19 cellular contexts compared by ENCODE assay signal in the genomic region with DNA sequence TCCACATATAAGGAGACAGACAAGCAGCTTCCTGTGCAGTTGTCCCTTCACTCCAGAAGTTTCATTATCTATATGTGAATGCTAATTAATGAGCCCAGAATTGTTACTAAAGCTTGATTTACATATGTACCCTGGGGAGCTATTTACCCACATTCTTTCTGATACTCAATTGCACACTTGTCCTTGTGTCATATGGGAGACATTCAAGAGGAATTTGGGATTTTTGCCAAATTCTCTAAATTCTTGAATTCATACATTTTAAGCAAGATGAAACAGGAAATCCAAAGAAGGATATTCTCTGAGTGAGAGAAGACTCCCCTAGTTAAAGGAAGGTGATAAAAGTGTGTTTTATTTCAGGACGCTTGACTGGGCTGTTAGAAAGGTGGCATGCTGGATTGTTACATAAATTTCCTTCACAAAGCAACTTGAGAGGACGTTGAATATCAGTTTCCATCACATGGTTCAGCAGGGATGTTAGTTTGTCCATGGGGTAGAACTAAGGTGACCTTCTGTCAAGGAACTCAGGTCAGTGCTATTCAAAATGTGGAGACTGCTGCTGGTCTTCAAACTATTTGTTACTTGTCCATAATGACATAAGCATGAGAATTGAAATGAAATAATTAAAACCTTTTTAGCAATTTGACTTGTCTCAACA.
A peak's percentile ranks its signal among the peaks of the same experiment; 100 is the strongest.
DNase-seq lines count a peak whose midpoint lies in the region; ATAC-seq, FAIRE-seq and TF ChIP-seq lines count a peak whose summit lies in the region.
"Had no signal": no experiment of that assay in that cellular context is flagged by ENCODE, and none has a peak within 500 bp of the region (broad histone marks: within the 10 kb centered on the region; RNA-seq: fewer than 3 reads in every experiment).

No MANE protein-coding gene starts in this region.

- no TSS peak for BruUV-seq in HepG2 (replicated peaks; lab: Mats Ljungman, UMichigan)

- POLR2A ChIA-PET in HepG2 (lab: Yijun Ruan, JAX): no interaction called here

- H3K36me3 ChIP-seq in HepG2 (replicated peaks in 1 of 2; ENCODE audit: control insufficient read depth in 1 of 2, insufficient read depth in 2 of 2, low read length in 2 of 2): no peaks in the 10 kb centered on the region
- H3K36me3 ChIP-seq in right lobe of liver: no peaks in the 10 kb centered on the region
- no peaks in the 10 kb centered on the region for H3K36me3 ChIP-seq in SJSA1
- H3K36me3 ChIP-seq: sigmoid colon, thyroid gland had no signal

- peak; percentile 49 for DNase-seq in HepG2 (ENCODE audit: low spot score)
- DNase-seq in right lobe of liver: no peak
- peak in 1 of 2 experiments; percentile 84 for DNase-seq in SJSA1 (ENCODE audit: low read depth in 1 of 2, low spot score in 2 of 2)
- peak; percentile 48 for DNase-seq in fibroblast of the aortic adventitia (ENCODE audit: low read depth)
- DNase-seq in urothelium cell line (ENCODE audit: low spot score): peak; percentile 9
- DNase-seq in NCI-H2107 (lab: John Stamatoyannopoulos, UW): no peak
- no peak for DNase-seq in DMS 273 (lab: John Stamatoyannopoulos, UW; ENCODE audit: unreplicated experiment)
- DNase-seq: activated CD4-positive, alpha-beta memory T cell treated with anti-CD3 and anti-CD28 coated beads for 36 hours; activated T-cell treated with anti-CD3 and anti-CD28 coated beads, Interleukin-2, amount 50 U/mL, for 72 hours; anterior cingulate cortex; COR-L47; GOT3; NCI-H1105 treated with DMSO at 0.1 percent for 48 hours; NCI-H345; sigmoid colon; stimulated activated CD4-positive, alpha-beta T cell treated with anti-CD3 and anti-CD28 coated beads, Interleukin-4, amount 100 ng/mL, for 4 hours; thyroid gland had no signal

- CTCF ChIA-PET in HepG2 (lab: Yijun Ruan, JAX; ENCODE audit: low intra/inter-chr PET ratio, low total read pairs): no interaction called here

- H4K20me1 ChIP-seq in HepG2 (ENCODE audit: insufficient read depth, low read length): no peaks in the 10 kb centered on the region

- ATAC-seq in HepG2 (no peak), right lobe of liver (no peak), HG03159 (IDR thresholded peaks at IDR 0.05; ENCODE audit: unreplicated experiment) (no peak)
- ATAC-seq: activated T-cell treated with anti-CD3 and anti-CD28 coated beads, Interleukin-2, amount 50 U/mL, for 72 hours had no signal

- H3K4me3 ChIP-seq in HepG2 (replicated peaks in 1 of 3; ENCODE audit: insufficient read depth in 1 of 3, low read depth in 2 of 3, low read length in 3 of 3) (no peak overlapping the region), right lobe of liver (no peak overlapping the region), SJSA1 (no peak overlapping the region), fibroblast of the aortic adventitia (ENCODE audit: low read depth, low read length) (no peak overlapping the region)
- H3K4me3 ChIP-seq: sigmoid colon, thyroid gland had no signal

- no peak overlapping the region for H3K4me2 ChIP-seq in HepG2 (ENCODE audit: low read depth, low read length)

- intact Hi-C loops in HepG2 (cut with micrococcal nuclease; ENCODE audit: unreplicated experiment): no loop called here
- intact Hi-C loops in right lobe of liver (cut with DNase I): no loop called here

- H3K9ac ChIP-seq in HepG2 (ENCODE audit: insufficient read depth, low read depth, low read length): no peak overlapping the region

- TF ChIP-seq RAD21 in HepG2 (CRISPR knock-in tag; IDR thresholded peaks at IDR 0.05): no peak

- TF ChIP-seq EP300 in HepG2 (IDR thresholded peaks at IDR 0.05; ENCODE audit: low read depth in 2 of 2, low read length in 2 of 2) (no peak), HepG2 (CRISPR knock-in tag; IDR thresholded peaks at IDR 0.05; ENCODE audit: borderline replicate concordance) (no peak)

- no peak for FAIRE-seq in HepG2 (lab: Jason Lieb, UNC)
- FAIRE-seq in urothelium cell line (lab: Jason Lieb, UNC): no peak
- FAIRE-seq: TTC549 had no signal

- H3K27ac ChIP-seq in HepG2 (ENCODE audit: extremely low read length, insufficient read depth, low read length): no peak overlapping the region
- no peak overlapping the region for H3K27ac ChIP-seq in right lobe of liver
- H3K27ac ChIP-seq in SJSA1: peak overlapping the region; percentile 89
- H3K27ac ChIP-seq: sigmoid colon, thyroid gland had no signal

- no peaks in the 10 kb centered on the region for H3K9me3 ChIP-seq in HepG2 (ENCODE audit: low read length)
- no peaks in the 10 kb centered on the region for H3K9me3 ChIP-seq in right lobe of liver
- no peaks in the 10 kb centered on the region for H3K9me3 ChIP-seq in SJSA1 (replicated peaks)
- H3K9me3 ChIP-seq: sigmoid colon, thyroid gland had no signal

- WGBS in HepG2 (ENCODE audit: low lambda C conversion rate): 94% methylated on average over 2 of the region's 2 CpGs
- WGBS in right lobe of liver (ENCODE audit: insufficient coverage, low coverage, low lambda C conversion rate, missing lambda C conversion rate): 45% methylated on average over 2 of the region's 2 CpGs

- H3K27me3 ChIP-seq in HepG2 (ENCODE audit: control insufficient read depth in 1 of 2, insufficient read depth in 2 of 2, low read length in 2 of 2): no peaks in the 10 kb centered on the region
- H3K27me3 ChIP-seq in right lobe of liver: no peaks in the 10 kb centered on the region
- H3K27me3 ChIP-seq in SJSA1 (replicated peaks): no peaks in the 10 kb centered on the region
- H3K27me3 ChIP-seq: sigmoid colon, thyroid gland had no signal

- TF ChIP-seq CTCF in HepG2 (CRISPR knock-in tag; IDR thresholded peaks at IDR 0.05): no peak
- no peak for TF ChIP-seq CTCF in right lobe of liver (IDR thresholded peaks at IDR 0.05)
- TF ChIP-seq CTCF in fibroblast of the aortic adventitia (IDR thresholded peaks at IDR 0.05; ENCODE audit: insufficient read depth, low read length): no peak

- H3K79me2 ChIP-seq in HepG2 (ENCODE audit: insufficient read depth, low read length): no peaks in the 10 kb centered on the region

- TF ChIP-seq POLR2A in HepG2 (IDR thresholded peaks at IDR 0.05; ENCODE audit: insufficient read depth in 1 of 2, low read depth in 2 of 2, low read length in 2 of 2): no peak
- TF ChIP-seq POLR2A in right lobe of liver (IDR thresholded peaks at IDR 0.05): no peak

- H3K4me1 ChIP-seq in HepG2 (ENCODE audit: insufficient read depth, low read length) (peaks cover 53% of the 10 kb centered on the region), right lobe of liver (peaks cover 0 to 15% (median 5%) of the 10 kb centered on the region in 4 donors), SJSA1 (replicated peaks) (peaks cover 46% of the 10 kb centered on the region)
- H3K4me1 ChIP-seq: sigmoid colon had no signal

- no peak overlapping the region for H2AFZ ChIP-seq in HepG2 (ENCODE audit: low read length)

- in situ Hi-C loops in HepG2 (cut with HindIII; ENCODE audit: extremely low pct_ligation_motif_present, low pct_unique_long_range_greater_than_20kb): no loop called here

TF ChIP-seq in HepG2, 621 proteins besides CTCF, POLR2A, EP300 and RAD21:
- no peak for TF ChIP-seq ZNF44 (CRISPR knock-in tag; IDR thresholded peaks at IDR 0.05)
- TF ChIP-seq, protein P1, sequence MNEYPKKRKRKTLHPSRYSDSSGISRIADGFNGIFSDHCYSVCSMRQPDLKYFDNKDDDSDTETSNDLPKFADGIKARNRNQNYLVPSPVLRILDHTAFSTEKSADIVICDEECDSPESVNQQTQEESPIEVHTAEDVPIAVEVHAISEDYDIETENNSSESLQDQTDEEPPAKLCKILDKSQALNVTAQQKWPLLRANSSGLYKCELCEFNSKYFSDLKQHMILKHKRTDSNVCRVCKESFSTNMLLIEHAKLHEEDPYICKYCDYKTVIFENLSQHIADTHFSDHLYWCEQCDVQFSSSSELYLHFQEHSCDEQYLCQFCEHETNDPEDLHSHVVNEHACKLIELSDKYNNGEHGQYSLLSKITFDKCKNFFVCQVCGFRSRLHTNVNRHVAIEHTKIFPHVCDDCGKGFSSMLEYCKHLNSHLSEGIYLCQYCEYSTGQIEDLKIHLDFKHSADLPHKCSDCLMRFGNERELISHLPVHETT (CRISPR knock-in tag; conservative IDR thresholded peaks at IDR 0.05): no peak
- no peak for TF ChIP-seq SALL1 (CRISPR knock-in tag; IDR thresholded peaks at IDR 0.05)
- TF ChIP-seq NR2C2 (CRISPR knock-in tag; IDR thresholded peaks at IDR 0.05; ENCODE audit: borderline replicate concordance): no peak
- no peak for TF ChIP-seq TMF1 (CRISPR knock-in tag; IDR thresholded peaks at IDR 0.05; ENCODE audit: low read depth)

Comparison
In these comparisons a context has a peak if more than half of its experiments do, and no peak if none do; other contexts are left out.
1. DNase-seq: peak in HepG2 (single experiment), fibroblast of the aortic adventitia (single experiment) and urothelium cell line (single experiment); none in right lobe of liver (0 of 3), NCI-H2107 (single experiment) and DMS 273 (single experiment).